6 cellular contexts compared by ENCODE assay signal in the genomic region with DNA sequence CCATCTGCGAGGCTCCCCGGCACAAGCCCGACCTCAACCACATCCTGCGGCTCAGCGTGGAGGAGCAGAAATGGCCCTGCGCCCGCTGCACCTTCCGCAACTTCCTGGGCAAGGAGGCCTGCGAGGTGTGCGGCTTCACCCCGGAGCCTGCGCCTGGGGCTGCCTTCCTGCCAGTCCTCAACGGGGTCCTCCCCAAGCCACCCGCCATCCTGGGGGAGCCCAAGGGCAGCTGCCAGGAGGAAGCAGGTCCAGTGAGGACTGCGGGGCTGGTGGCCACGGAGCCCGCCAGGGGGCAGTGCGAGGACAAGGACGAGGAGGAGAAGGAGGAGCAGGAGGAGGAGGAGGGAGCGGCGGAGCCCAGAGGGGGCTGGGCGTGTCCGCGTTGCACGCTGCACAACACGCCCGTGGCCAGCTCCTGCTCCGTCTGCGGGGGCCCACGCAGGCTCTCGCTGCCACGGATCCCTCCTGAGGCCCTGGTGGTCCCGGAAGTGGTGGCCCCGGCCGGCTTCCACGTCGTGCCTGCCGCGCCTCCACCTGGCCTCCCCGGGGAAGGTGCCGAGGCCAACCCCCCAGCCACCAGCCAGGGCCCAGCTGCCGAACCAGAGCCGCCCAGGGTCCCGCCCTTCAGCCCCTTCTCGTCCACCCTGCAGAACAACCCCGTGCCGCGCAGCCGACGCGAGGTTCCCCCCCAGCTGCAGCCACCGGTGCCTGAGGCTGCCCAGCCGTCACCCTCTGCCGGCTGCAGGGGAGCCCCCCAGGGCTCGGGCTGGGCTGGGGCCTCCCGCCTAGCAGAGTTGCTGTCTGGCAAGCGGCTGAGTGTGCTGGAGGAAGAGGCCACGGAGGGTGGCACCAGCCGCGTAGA. TPM values are rescaled to one million over a fixed set of nuclear protein-coding genes. Genes with fewer than 3 reads are reported as not detected.
DNase-seq lines count a peak whose midpoint lies in the region; ATAC-seq, FAIRE-seq and TF ChIP-seq lines count a peak whose summit lies in the region.

No MANE protein-coding gene starts in this region.

- ATAC-seq in heart right ventricle, result peak; percentile 39 to 88 (median 65)
- ATAC-seq in thoracic aorta (ENCODE audit: insufficient number of reproducible peaks, low FRiP score, low read depth), result no peak

- H3K9me2 ChIP-seq in Karpas-422 (replicated peaks; ENCODE audit: insufficient read depth, low read length), result no peaks in the 10 kb centered on the region

- WGBS in heart right ventricle, 2 donors, result 84 to 88% methylated on average over 60 of the region's 60 CpGs

- FAIRE-seq in GM12892 (lab: Jason Lieb, UNC), result no peak

- DNase-seq in GF-D8 (lab: John Stamatoyannopoulos, UW) (peak; percentile 85), heart right ventricle (peak; percentile 54 to 75), thoracic aorta (ENCODE audit: low spot score) (no peak), GM12892 (ENCODE audit: insufficient read length) (no peak), Karpas-422 (no peak)
- peak; percentile 69 for DNase-seq in activated CD4-positive, alpha-beta T cell treated with anti-CD3 and anti-CD28 coated beads for 48 hours

- H3K27ac ChIP-seq in heart right ventricle (no peak overlapping the region), thoracic aorta (no peak overlapping the region), Karpas-422 (ENCODE audit: low read length) (no peak overlapping the region)

- 0 out of 2 replicates have a peak, but pooled peaks cover under 1% of the 10 kb centered on the region for H4K20me1 ChIP-seq in Karpas-422 (ENCODE audit: insufficient read depth, low read depth, low read length)

- H3K4me3 ChIP-seq in heart right ventricle (peak overlapping the region in 1 of 10 donors; percentile 28), thoracic aorta (no peak overlapping the region), Karpas-422 (ENCODE audit: low read length) (no peak overlapping the region)

- peaks cover 0 to 64% (median 8%) of the 10 kb centered on the region in 9 donors for H3K36me3 ChIP-seq in heart right ventricle
- peaks cover 6% of the 10 kb centered on the region for H3K36me3 ChIP-seq in thoracic aorta
- H3K36me3 ChIP-seq in Karpas-422 (ENCODE audit: insufficient read depth, low read length), result no peaks in the 10 kb centered on the region

- peaks cover 9% of the 10 kb centered on the region for H3K79me2 ChIP-seq in Karpas-422 (ENCODE audit: low read length)

- H3K27me3 ChIP-seq in heart right ventricle, result no peaks in the 10 kb centered on the region
- no peaks in the 10 kb centered on the region for H3K27me3 ChIP-seq in thoracic aorta (replicated peaks; ENCODE audit: insufficient read depth)
- no peaks in the 10 kb centered on the region for H3K27me3 ChIP-seq in Karpas-422 (ENCODE audit: low read length)

- no peak overlapping the region for H3K9ac ChIP-seq in Karpas-422 (ENCODE audit: low read length)

- no peak overlapping the region for H3K4me2 ChIP-seq in Karpas-422 (ENCODE audit: low read depth, low read length, poor library complexity, severe bottlenecking)

- no peaks in the 10 kb centered on the region for H3K9me3 ChIP-seq in heart right ventricle
- no peaks in the 10 kb centered on the region for H3K9me3 ChIP-seq in thoracic aorta
- H3K9me3 ChIP-seq in Karpas-422 (ENCODE audit: low read length), result no peaks in the 10 kb centered on the region

- no peak for TF ChIP-seq POLR2A in GM12892 (IDR thresholded peaks at IDR 0.05; ENCODE audit: low read depth, low read length)

- TF ChIP-seq CTCF in heart right ventricle (IDR thresholded peaks at IDR 0.05) (peak in 7 of 9 donors; percentile 42 to 59 (median 47)), thoracic aorta (IDR thresholded peaks at IDR 0.05) (peak; percentile 23)

- H3K4me1 ChIP-seq in heart right ventricle (no peaks in the 10 kb centered on the region), thoracic aorta (ENCODE audit: control insufficient read depth in 1 of 2, low read depth in 2 of 2) (no peaks in the 10 kb centered on the region), Karpas-422 (ENCODE audit: low read length) (no peaks in the 10 kb centered on the region)

- no peak overlapping the region for H2AFZ ChIP-seq in Karpas-422 (ENCODE audit: low read length)

- intact Hi-C loops in heart right ventricle (cut with DNase I), result no loop called here

RNA-seq across cellular contexts. Expression of a gene that starts 13.1 kb away (rescaled TPM):
- not detected for total RNA-seq in heart right ventricle
- not detected for polyA plus RNA-seq in heart right ventricle
- under 1 TPM in 1 of 2 donors, not detected in 1; 0.42 TPM for total RNA-seq in thoracic aorta
- polyA plus RNA-seq in GM12892 (2012; ENCODE audit: missing spikeins), result not detected
- total RNA-seq in Karpas-422 (2014; rRNA removed; shearing (Covaris generic); ENCODE audit: low replicate concordance), result not detected in 2 replicates

RNA-seq across cellular contexts. Expression of a gene that starts 19.6 kb away (rescaled TPM):
- total RNA-seq in heart right ventricle, result 10 to 100 TPM; 11.1 to 23.4 (median 15.3) TPM
- polyA plus RNA-seq in heart right ventricle, result 10 to 100 TPM; 19.2 to 39.5 TPM
- total RNA-seq in thoracic aorta, result 10 to 100 TPM; 46.2 to 96.6 TPM
- 7.1 TPM for polyA plus RNA-seq in GM12892 (2012; ENCODE audit: missing spikeins)
- 26.7 and 51.3 TPM in 2 replicates for total RNA-seq in Karpas-422 (2014; rRNA removed; shearing (Covaris generic); ENCODE audit: low replicate concordance)

RNA-seq across cellular contexts. Expression of a gene that starts 19.7 kb away (rescaled TPM):
- total RNA-seq in heart right ventricle (under 1 TPM in 8 of 10 donors, not detected in 2; 0.12 to 0.75 (median 0.47) TPM), thoracic aorta (1 to 10 TPM; 2.0 to 3.2 TPM)
- under 1 TPM; 0.51 to 0.59 TPM for polyA plus RNA-seq in heart right ventricle
- polyA plus RNA-seq in GM12892 (2012; ENCODE audit: missing spikeins), result 0.28 TPM
- total RNA-seq in Karpas-422 (2014; rRNA removed; shearing (Covaris generic); ENCODE audit: low replicate concordance), result 3.7 and 5.9 TPM in 2 replicates

RNA-seq across cellular contexts. Expression of a gene that starts 22.6 kb away (rescaled TPM):
- total RNA-seq in heart right ventricle (10 to 100 TPM; 13.7 to 26.8 (median 19.2) TPM), thoracic aorta (10 to 100 TPM; 54.2 to 80.1 TPM)
- 10 to 100 TPM; 35.3 to 43.7 TPM for polyA plus RNA-seq in heart right ventricle
- polyA plus RNA-seq in GM12892 (2012; ENCODE audit: missing spikeins), result 5.1 TPM
- 35.7 and 64.3 TPM in 2 replicates for total RNA-seq in Karpas-422 (2014; rRNA removed; shearing (Covaris generic); ENCODE audit: low replicate concordance)

RNA-seq across cellular contexts. Expression of a gene that starts 42.7 kb away (rescaled TPM):
- total RNA-seq in heart right ventricle, result 10 to 100 TPM in 9 of 10 donors, 1 to 10 TPM in 1; 9.1 to 16.1 (median 12.1) TPM
- 10 to 100 TPM; 19.4 to 32.0 TPM for polyA plus RNA-seq in heart right ventricle
- 10 to 100 TPM; 19.0 to 25.9 TPM for total RNA-seq in thoracic aorta
- 2.5 TPM for polyA plus RNA-seq in GM12892 (2012; ENCODE audit: missing spikeins)
- 5.9 and 11.3 TPM in 2 replicates for total RNA-seq in Karpas-422 (2014; rRNA removed; shearing (Covaris generic); ENCODE audit: low replicate concordance)

Comparison
In these comparisons a context has a peak if more than half of its experiments do, and no peak if none do; other contexts are left out.
1. DNase-seq: peak in GF-D8 (single experiment), activated CD4-positive, alpha-beta T cell treated with anti-CD3 and anti-CD28 coated beads for 48 hours (single experiment) and heart right ventricle (2 of 2); none in thoracic aorta (single experiment), GM12892 (single experiment) and Karpas-422 (single experiment).